In the genomic region with DNA sequence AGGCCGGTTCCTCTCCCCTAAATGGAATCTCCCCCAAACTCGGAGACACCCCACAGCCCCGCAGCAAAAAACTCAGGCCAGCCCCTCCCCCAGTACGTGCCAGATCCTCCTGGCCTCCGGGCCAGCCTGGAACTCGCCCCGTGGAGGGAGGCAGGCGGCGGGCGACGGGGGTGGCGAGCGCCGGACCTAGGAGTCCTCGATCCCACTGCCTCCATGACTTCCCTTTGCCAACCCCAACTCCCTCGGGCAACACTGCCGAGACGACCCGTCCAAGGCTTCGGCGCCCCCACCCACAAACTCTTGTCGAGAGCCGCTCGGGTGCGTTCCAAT, we compare ENCODE assay signal across 8 cellular contexts. TPM values are rescaled to one million over a fixed set of nuclear protein-coding genes. Genes with fewer than 3 reads are reported as not detected.
DNase-seq lines count a peak whose midpoint lies in the region; ATAC-seq and TF ChIP-seq lines count a peak whose summit lies in the region.

No MANE protein-coding gene starts in this region.

- no peaks in the 10 kb centered on the region for H3K36me3 ChIP-seq in SJSA1
- no peaks in the 10 kb centered on the region for H3K36me3 ChIP-seq in rectal smooth muscle tissue (ENCODE audit: control insufficient read depth, insufficient read depth, low read length)

- no peak for ATAC-seq in GM19455 (IDR thresholded peaks at IDR 0.05; ENCODE audit: unreplicated experiment)
- no peak for ATAC-seq in HG03378 (IDR thresholded peaks at IDR 0.05; ENCODE audit: unreplicated experiment)

- H3K27ac ChIP-seq in SJSA1 = no peak overlapping the region
- H3K27ac ChIP-seq in rectal smooth muscle tissue (ENCODE audit: low read depth, low read length) = peak overlapping the region; percentile 63

- H3K9ac ChIP-seq in rectal smooth muscle tissue (ENCODE audit: low read length) = peak overlapping the region; percentile 90

- H3K4me1 ChIP-seq in SJSA1 (replicated peaks) (peaks cover 14% of the 10 kb centered on the region), rectal smooth muscle tissue (ENCODE audit: control insufficient read depth, insufficient read depth, low read length) (peaks cover 15% of the 10 kb centered on the region)

- DNase-seq in ELR (ENCODE audit: low read depth) = peak; percentile 25
- DNase-seq in SJSA1 (ENCODE audit: low read depth in 1 of 2, low spot score in 2 of 2) = no peak
- DNase-seq in fibroblast of mammary gland (ENCODE audit: low read depth) = no peak
- no peak for DNase-seq in T-helper 9 cell
- DNase-seq in SIG-M5 treated with dmso at 0.1 percent for 504 hours (lab: John Stamatoyannopoulos, UW; ENCODE audit: unreplicated experiment) = no peak

- H3K9me3 ChIP-seq in SJSA1 (replicated peaks) = no peaks in the 10 kb centered on the region

- no peaks in the 10 kb centered on the region for H3K27me3 ChIP-seq in SJSA1 (replicated peaks)
- H3K27me3 ChIP-seq in rectal smooth muscle tissue (ENCODE audit: control insufficient read depth, insufficient read depth, low read length) = peaks cover 2% of the 10 kb centered on the region

- H3K4me3 ChIP-seq in SJSA1 = peak overlapping the region; percentile 77
- peak overlapping the region; percentile 65 for H3K4me3 ChIP-seq in fibroblast of mammary gland (ENCODE audit: control insufficient read depth, low read depth, low read length)
- H3K4me3 ChIP-seq in rectal smooth muscle tissue (ENCODE audit: low read length) = peak overlapping the region; percentile 87

- no peak for TF ChIP-seq CTCF in fibroblast of mammary gland (conservative IDR thresholded peaks at IDR 0.05; ENCODE audit: control insufficient read depth, insufficient read depth, low read depth, low read length)

RNA-seq across cellular contexts. Expression of a gene that starts 0.4 kb away (rescaled TPM):
- 20.6 and 22.9 TPM in 2 replicates for total RNA-seq in SJSA1 (2014; rRNA removed; shearing (Covaris generic))

RNA-seq across cellular contexts. Expression of a gene that starts 29.8 kb away (rescaled TPM):
- 8.9 and 20.9 TPM in 2 replicates for total RNA-seq in SJSA1 (2014; rRNA removed; shearing (Covaris generic))
